In the genomic region with DNA sequence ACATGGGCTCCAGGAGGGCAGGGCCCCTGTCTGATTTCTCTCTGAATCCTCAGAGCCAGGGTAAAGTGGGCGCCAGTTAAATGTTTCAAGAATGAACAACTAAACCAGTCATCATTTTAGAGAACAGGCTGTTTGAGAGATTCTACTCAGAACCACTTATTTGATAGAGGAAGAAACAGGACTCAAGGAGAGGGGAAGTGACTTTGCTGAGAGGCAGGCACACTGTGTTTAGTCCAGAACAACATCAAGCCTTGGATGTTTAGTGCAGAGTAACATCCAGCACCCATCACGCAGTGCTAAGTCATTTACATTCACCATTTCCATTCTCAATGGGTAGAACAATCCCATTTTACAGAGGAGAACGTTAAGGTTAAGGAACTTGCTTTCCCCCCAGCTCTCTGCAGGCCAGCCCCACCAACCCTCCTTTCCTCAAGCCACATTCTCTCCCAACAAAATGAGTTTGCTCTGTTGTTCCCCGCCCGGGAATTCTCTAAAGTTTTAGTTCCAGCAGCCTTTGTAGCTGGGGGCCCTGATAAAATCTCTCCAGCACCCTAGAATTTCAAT, we compare ENCODE assay signal across 8 cellular contexts. TPM values are rescaled to one million over a fixed set of nuclear protein-coding genes. Genes with fewer than 3 reads are reported as not detected.
DNase-seq lines count a peak whose midpoint lies in the region; ATAC-seq and TF ChIP-seq lines count a peak whose summit lies in the region.

No MANE protein-coding gene starts in this region.

- H3K4me1 ChIP-seq in right lobe of liver: no peaks in the 10 kb centered on the region
- H3K4me1 ChIP-seq in thymus (ENCODE audit: control insufficient read depth, insufficient read depth, low read length): peaks cover 7% of the 10 kb centered on the region

- POLR2A ChIA-PET in activated CD8-positive, alpha-beta T cell treated with anti-CD3 and anti-CD28 coated beads, Interleukin-2, amount 10 ng/mL, durations not matched to agents 7 days and 5 days (lab: Charles Lee): no interaction called here

- H3K27ac ChIP-seq in right lobe of liver: no peak overlapping the region
- H3K27ac ChIP-seq in thymus (ENCODE audit: low read depth): no peak overlapping the region

- no peak for TF ChIP-seq CTCF in right lobe of liver (IDR thresholded peaks at IDR 0.05)

- H3K4me1 Mint-ChIP-seq in activated naive CD4-positive, alpha-beta T cell treated with anti-CD3 and anti-CD28 coated beads for 36 hours (ENCODE audit: low read depth): peaks cover 10% of the 10 kb centered on the region
- H3K4me1 Mint-ChIP-seq in activated CD8-positive, alpha-beta T cell treated with anti-CD3 and anti-CD28 coated beads, Interleukin-2, amount 10 ng/mL, durations not matched to agents 7 days and 5 days (ENCODE audit: low read depth): peaks cover 6% of the 10 kb centered on the region

- H3K4me3 ChIP-seq in right lobe of liver: peak overlapping the region in 2 of 3 donors; percentile 80 to 91
- H3K4me3 ChIP-seq in thymus (ENCODE audit: low read length): peak overlapping the region; percentile 81

- CTCF ChIA-PET in activated naive CD4-positive, alpha-beta T cell treated with anti-CD3 and anti-CD28 coated beads for 36 hours (lab: Charles Lee): interaction anchor here (0.7 to 1.5 kb wide), 3 partner anchors 11 to 13 kb away, joined by 3 read pairs; no protein-coding TSS in a partner anchor
- CTCF ChIA-PET in activated CD8-positive, alpha-beta T cell treated with anti-CD3 and anti-CD28 coated beads, Interleukin-2, amount 10 ng/mL, durations not matched to agents 7 days and 5 days (lab: Charles Lee): no interaction called here

- no peak for ATAC-seq in activated naive CD4-positive, alpha-beta T cell treated with anti-CD3 and anti-CD28 coated beads, Interleukin-2, amount 50 U/mL, for 72 hours
- ATAC-seq in activated CD8-positive, alpha-beta T cell treated with anti-CD3 and anti-CD28 coated beads, Interleukin-2, amount 10 ng/mL, durations not matched to agents 7 days and 5 days: no peak
- no peak for ATAC-seq in right lobe of liver

- no peaks in the 10 kb centered on the region for H3K9me3 ChIP-seq in right lobe of liver
- no peaks in the 10 kb centered on the region for H3K9me3 ChIP-seq in thymus (ENCODE audit: control insufficient read depth)

- WGBS in right lobe of liver (ENCODE audit: insufficient coverage, low coverage, low lambda C conversion rate, missing lambda C conversion rate): 80% methylated on average over 4 of the region's 5 CpGs
- WGBS in thymus: 86% methylated on average over 5 of the region's 5 CpGs

- no peaks in the 10 kb centered on the region for H3K36me3 ChIP-seq in right lobe of liver
- no peaks in the 10 kb centered on the region for H3K36me3 ChIP-seq in thymus (ENCODE audit: control insufficient read depth, insufficient read depth)

- no peaks in the 10 kb centered on the region for H3K27me3 Mint-ChIP-seq in activated naive CD4-positive, alpha-beta T cell treated with anti-CD3 and anti-CD28 coated beads for 36 hours (ENCODE audit: low read depth)
- H3K27me3 Mint-ChIP-seq in activated CD8-positive, alpha-beta T cell treated with anti-CD3 and anti-CD28 coated beads, Interleukin-2, amount 10 ng/mL, durations not matched to agents 7 days and 5 days (ENCODE audit: low read depth): peaks cover 12% of the 10 kb centered on the region

- H3K27me3 ChIP-seq in right lobe of liver: no peaks in the 10 kb centered on the region
- H3K27me3 ChIP-seq in thymus (ENCODE audit: control insufficient read depth, insufficient read depth): no peaks in the 10 kb centered on the region

- H3K4me3 Mint-ChIP-seq in activated naive CD4-positive, alpha-beta T cell treated with anti-CD3 and anti-CD28 coated beads for 36 hours: peak overlapping the region; percentile 79
- peak overlapping the region; percentile 30 for H3K4me3 Mint-ChIP-seq in activated CD8-positive, alpha-beta T cell treated with anti-CD3 and anti-CD28 coated beads, Interleukin-2, amount 10 ng/mL, durations not matched to agents 7 days and 5 days

- H3K36me3 Mint-ChIP-seq in activated naive CD4-positive, alpha-beta T cell treated with anti-CD3 and anti-CD28 coated beads for 36 hours (ENCODE audit: low read depth): no peaks in the 10 kb centered on the region
- no peaks in the 10 kb centered on the region for H3K36me3 Mint-ChIP-seq in activated naive CD4-positive, alpha-beta T cell treated with anti-CD3 and anti-CD28 coated beads, Interleukin-2, amount 50 U/mL, for 72 hours
- no peaks in the 10 kb centered on the region for H3K36me3 Mint-ChIP-seq in activated CD8-positive, alpha-beta T cell treated with anti-CD3 and anti-CD28 coated beads, Interleukin-2, amount 10 ng/mL, durations not matched to agents 7 days and 5 days (ENCODE audit: low read depth)

- no peak for TF ChIP-seq POLR2A in right lobe of liver (IDR thresholded peaks at IDR 0.05)

- H3K9me3 Mint-ChIP-seq in activated naive CD4-positive, alpha-beta T cell treated with anti-CD3 and anti-CD28 coated beads for 36 hours: no peaks in the 10 kb centered on the region
- H3K9me3 Mint-ChIP-seq in activated naive CD4-positive, alpha-beta T cell treated with anti-CD3 and anti-CD28 coated beads, Interleukin-2, amount 50 U/mL, for 72 hours: no peaks in the 10 kb centered on the region
- no peaks in the 10 kb centered on the region for H3K9me3 Mint-ChIP-seq in activated CD8-positive, alpha-beta T cell treated with anti-CD3 and anti-CD28 coated beads, Interleukin-2, amount 10 ng/mL, durations not matched to agents 7 days and 5 days (ENCODE audit: insufficient read depth)

- DNase-seq in activated naive CD4-positive, alpha-beta T cell treated with anti-CD3 and anti-CD28 coated beads for 36 hours: no peak
- DNase-seq in activated naive CD4-positive, alpha-beta T cell treated with anti-CD3 and anti-CD28 coated beads, Interleukin-2, amount 50 U/mL, for 72 hours (ENCODE audit: low spot score in 2 of 2): no peak
- DNase-seq in activated CD8-positive, alpha-beta T cell treated with anti-CD3 and anti-CD28 coated beads, Interleukin-2, amount 10 ng/mL, durations not matched to agents 7 days and 5 days: no peak
- DNase-seq in right lobe of liver (no peak), NK-92 (lab: John Stamatoyannopoulos, UW; ENCODE audit: unreplicated experiment) (no peak), kidney tubule cell (ENCODE audit: low spot score) (no peak)
- no peak for DNase-seq in central memory CD4-positive, alpha-beta T cell

- H3K27ac Mint-ChIP-seq in activated naive CD4-positive, alpha-beta T cell treated with anti-CD3 and anti-CD28 coated beads for 36 hours: no peak overlapping the region
- peak overlapping the region in 1 of 2 donors; percentile 33 for H3K27ac Mint-ChIP-seq in activated naive CD4-positive, alpha-beta T cell treated with anti-CD3 and anti-CD28 coated beads, Interleukin-2, amount 50 U/mL, for 72 hours
- H3K27ac Mint-ChIP-seq in activated CD8-positive, alpha-beta T cell treated with anti-CD3 and anti-CD28 coated beads, Interleukin-2, amount 10 ng/mL, durations not matched to agents 7 days and 5 days: no peak overlapping the region

- intact Hi-C loops in activated naive CD4-positive, alpha-beta T cell treated with anti-CD3 and anti-CD28 coated beads for 36 hours (cut with micrococcal nuclease): loop anchor here (5.0 to 10.0 kb wide), 3 partner anchors 249 to 1268 kb away; a partner anchor contains a TSS
- intact Hi-C loops in right lobe of liver (cut with DNase I): no loop called here

RNA-seq across cellular contexts. Expression of a gene that starts 1.1 kb away (rescaled TPM):
- total RNA-seq in activated naive CD4-positive, alpha-beta T cell treated with anti-CD3 and anti-CD28 coated beads for 36 hours: 1 to 10 TPM; 6.2 to 7.6 TPM
- 1 to 10 TPM; 2.7 to 7.3 TPM for total RNA-seq in activated naive CD4-positive, alpha-beta T cell treated with anti-CD3 and anti-CD28 coated beads, Interleukin-2, amount 50 U/mL, for 72 hours
- total RNA-seq in activated CD8-positive, alpha-beta T cell treated with anti-CD3 and anti-CD28 coated beads, Interleukin-2, amount 10 ng/mL, durations not matched to agents 7 days and 5 days: under 1 TPM; 0.18 to 0.55 TPM
- 1 to 10 TPM; 1.3 to 3.6 (median 2.6) TPM for total RNA-seq in right lobe of liver
- polyA plus RNA-seq in thymus: 5.2 TPM
